ENCODE assay signal across 29 cellular contexts in genomic region chr5:15819617-15820016, GRCh38.
"Had no signal": no experiment of that assay in that cellular context is flagged by ENCODE, and none has a peak within 500 bp of the region (broad histone marks: within the 10 kb centered on the region; RNA-seq: fewer than 3 reads in every experiment).

No MANE protein-coding gene starts in this region.

- H3K4me1 ChIP-seq: colonic mucosa, foreskin keratinocyte had no signal

- H3K27me3 Mint-ChIP-seq: dendritic cell treated with granulocyte-macrophage colony-stimulating factor and Interleukin-4, amounts not matched to agents 40 ng/mL and 50 ng/mL, for 4 days; effector memory CD8-positive, alpha-beta T cell had no signal

- H3K4me1 Mint-ChIP-seq: endodermal cell had no signal

- H3K79me2 ChIP-seq: hepatocyte had no signal

- H3K27me3 ChIP-seq: colonic mucosa, dorsolateral prefrontal cortex, esophagus muscularis mucosa, esophagus squamous epithelium, foreskin keratinocyte, gastrocnemius medialis, gastroesophageal sphincter, heart left ventricle, heart right ventricle, hepatocyte had no signal

- H3K4me3 Mint-ChIP-seq: dendritic cell treated with granulocyte-macrophage colony-stimulating factor and Interleukin-4, amounts not matched to agents 40 ng/mL and 50 ng/mL, for 4 days; effector memory CD8-positive, alpha-beta T cell; endodermal cell had no signal

- H3K27ac Mint-ChIP-seq: dendritic cell treated with granulocyte-macrophage colony-stimulating factor and Interleukin-4, amounts not matched to agents 40 ng/mL and 50 ng/mL, for 4 days; effector memory CD8-positive, alpha-beta T cell; endodermal cell had no signal

- FAIRE-seq: endometrium, endothelial cell of umbilical vein, frontal cortex had no signal

- ATAC-seq: effector memory CD8-positive, alpha-beta T cell; esophagus mucosa; foreskin keratinocyte; gastrocnemius medialis; gastroesophageal sphincter; heart left ventricle had no signal

- H3K36me3 ChIP-seq: colonic mucosa, esophagus muscularis mucosa, esophagus squamous epithelium, gastrocnemius medialis, gastroesophageal sphincter, heart left ventricle, heart right ventricle had no signal

- H3K4me2 ChIP-seq: hepatocyte had no signal

- H3K4me3 ChIP-seq: colonic mucosa, coronary artery, dorsolateral prefrontal cortex, esophagus muscularis mucosa, esophagus squamous epithelium, gastrocnemius medialis, gastroesophageal sphincter, heart left ventricle, heart right ventricle, hepatocyte had no signal

- H3K9me3 ChIP-seq: colonic mucosa, esophagus muscularis mucosa, esophagus squamous epithelium, gastrocnemius medialis, gastroesophageal sphincter had no signal

- H3K27ac ChIP-seq: colonic mucosa, coronary artery, dorsolateral prefrontal cortex, epithelial cell of prostate, esophagus muscularis mucosa, esophagus squamous epithelium, foreskin keratinocyte, gastrocnemius medialis, gastroesophageal sphincter, heart left ventricle, heart right ventricle, hepatocyte had no signal

- DNase-seq: colonic mucosa; cortex of kidney; dermis blood vessel endothelial cell; dorsolateral prefrontal cortex; effector CD4-positive, alpha-beta T cell; effector CD8-positive, alpha-beta T cell; effector memory CD4-positive, alpha-beta T cell; effector memory CD8-positive, alpha-beta T cell; endodermal cell; erythroblast; esophagus squamous epithelium; foreskin fibroblast; foreskin keratinocyte; foreskin melanocyte; gastrocnemius medialis; glutamatergic neuron; head of caudate nucleus; heart left ventricle; heart right ventricle had no signal

- H2AFZ ChIP-seq: hepatocyte had no signal

- H3K9me3 Mint-ChIP-seq: dendritic cell treated with granulocyte-macrophage colony-stimulating factor and Interleukin-4, amounts not matched to agents 40 ng/mL and 50 ng/mL, for 4 days had no signal
